Comparison of ENCODE assay signal across 1 cellular context in the genomic region with DNA sequence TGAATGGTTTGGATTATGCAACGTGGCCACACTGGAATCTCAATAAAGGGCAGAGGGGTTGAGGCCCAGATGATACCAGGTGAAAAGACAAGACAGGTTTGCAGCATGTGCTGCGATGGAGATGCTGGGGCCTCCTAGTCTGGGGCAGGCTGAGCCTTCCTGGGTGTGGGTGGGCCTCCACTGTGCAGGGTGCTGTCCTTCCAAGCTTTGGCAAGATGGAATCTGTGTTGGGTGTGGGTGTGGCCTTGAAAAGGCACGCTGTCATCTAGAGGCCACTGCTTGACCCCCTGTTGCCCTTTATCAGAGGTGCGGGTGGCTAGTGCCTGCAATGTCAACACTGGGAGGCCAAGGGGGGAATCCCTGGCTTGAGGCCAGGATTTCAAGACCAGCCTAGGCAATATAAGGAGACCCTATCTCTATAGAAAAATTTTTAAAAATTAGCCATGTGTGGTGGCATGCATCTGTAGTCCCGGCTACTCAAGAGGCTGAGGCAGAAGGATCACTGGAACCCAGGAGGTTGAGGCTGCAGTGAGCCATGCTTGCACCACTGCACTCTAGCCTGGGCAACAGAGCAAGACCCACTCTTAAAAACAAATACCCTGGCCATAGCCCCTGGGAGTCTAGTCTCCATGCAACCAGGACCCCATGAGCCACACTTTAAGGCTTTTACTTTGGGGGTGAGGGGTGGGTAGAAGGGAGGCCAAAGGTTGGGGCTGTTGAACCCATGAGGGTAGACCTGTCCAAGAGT.
TF ChIP-seq lines count a peak whose summit lies in the region.

No MANE protein-coding gene starts in this region.

TF ChIP-seq in HepG2, 621 proteins besides CTCF, POLR2A, EP300 and RAD21 (continued from another document and continues in another):
- TF ChIP-seq, protein P1, sequence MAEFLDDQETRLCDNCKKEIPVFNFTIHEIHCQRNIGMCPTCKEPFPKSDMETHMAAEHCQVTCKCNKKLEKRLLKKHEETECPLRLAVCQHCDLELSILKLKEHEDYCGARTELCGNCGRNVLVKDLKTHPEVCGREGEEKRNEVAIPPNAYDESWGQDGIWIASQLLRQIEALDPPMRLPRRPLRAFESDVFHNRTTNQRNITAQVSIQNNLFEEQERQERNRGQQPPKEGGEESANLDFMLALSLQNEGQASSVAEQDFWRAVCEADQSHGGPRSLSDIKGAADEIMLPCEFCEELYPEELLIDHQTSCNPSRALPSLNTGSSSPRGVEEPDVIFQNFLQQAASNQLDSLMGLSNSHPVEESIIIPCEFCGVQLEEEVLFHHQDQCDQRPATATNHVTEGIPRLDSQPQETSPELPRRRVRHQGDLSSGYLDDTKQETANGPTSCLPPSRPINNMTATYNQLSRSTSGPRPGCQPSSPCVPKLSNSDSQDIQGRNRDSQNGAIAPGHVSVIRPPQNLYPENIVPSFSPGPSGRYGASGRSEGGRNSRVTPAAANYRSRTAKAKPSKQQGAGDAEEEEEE (CRISPR knock-in tag; IDR thresholded peaks at IDR 0.05; ENCODE audit: borderline replicate concordance) = no peak
- TF ChIP-seq, protein P2, sequence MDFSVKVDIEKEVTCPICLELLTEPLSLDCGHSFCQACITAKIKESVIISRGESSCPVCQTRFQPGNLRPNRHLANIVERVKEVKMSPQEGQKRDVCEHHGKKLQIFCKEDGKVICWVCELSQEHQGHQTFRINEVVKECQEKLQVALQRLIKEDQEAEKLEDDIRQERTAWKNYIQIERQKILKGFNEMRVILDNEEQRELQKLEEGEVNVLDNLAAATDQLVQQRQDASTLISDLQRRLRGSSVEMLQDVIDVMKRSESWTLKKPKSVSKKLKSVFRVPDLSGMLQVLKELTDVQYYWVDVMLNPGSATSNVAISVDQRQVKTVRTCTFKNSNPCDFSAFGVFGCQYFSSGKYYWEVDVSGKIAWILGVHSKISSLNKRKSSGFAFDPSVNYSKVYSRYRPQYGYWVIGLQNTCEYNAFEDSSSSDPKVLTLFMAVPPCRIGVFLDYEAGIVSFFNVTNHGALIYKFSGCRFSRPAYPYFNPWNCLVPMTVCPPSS (IDR thresholded peaks at IDR 0.05) = no peak
- no peak for TF ChIP-seq KMT2B (CRISPR knock-in tag; IDR thresholded peaks at IDR 0.05)
- peak; percentile 49; the same call in 1 of the 2 replicates for TF ChIP-seq ZFY (CRISPR knock-in tag; IDR thresholded peaks at IDR 0.05)
- no peak for TF ChIP-seq YY1 (IDR thresholded peaks at IDR 0.05; ENCODE audit: insufficient read depth, insufficient replicate concordance, low read depth, low read length)
- TF ChIP-seq ZNF550 (CRISPR knock-in tag; IDR thresholded peaks at IDR 0.05; ENCODE audit: borderline replicate concordance) = no peak
- TF ChIP-seq SP4 (CRISPR knock-in tag; IDR thresholded peaks at IDR 0.05) = no peak
- TF ChIP-seq, protein P3, sequence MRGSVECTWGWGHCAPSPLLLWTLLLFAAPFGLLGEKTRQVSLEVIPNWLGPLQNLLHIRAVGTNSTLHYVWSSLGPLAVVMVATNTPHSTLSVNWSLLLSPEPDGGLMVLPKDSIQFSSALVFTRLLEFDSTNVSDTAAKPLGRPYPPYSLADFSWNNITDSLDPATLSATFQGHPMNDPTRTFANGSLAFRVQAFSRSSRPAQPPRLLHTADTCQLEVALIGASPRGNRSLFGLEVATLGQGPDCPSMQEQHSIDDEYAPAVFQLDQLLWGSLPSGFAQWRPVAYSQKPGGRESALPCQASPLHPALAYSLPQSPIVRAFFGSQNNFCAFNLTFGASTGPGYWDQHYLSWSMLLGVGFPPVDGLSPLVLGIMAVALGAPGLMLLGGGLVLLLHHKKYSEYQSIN (CRISPR knock-in tag; IDR thresholded peaks at IDR 0.05; ENCODE audit: borderline replicate concordance) = no peak
- no peak for TF ChIP-seq NCOA1 (CRISPR knock-in tag; IDR thresholded peaks at IDR 0.05)
- no peak for TF ChIP-seq ZHX1 (CRISPR knock-in tag; IDR thresholded peaks at IDR 0.05; ENCODE audit: low read depth)
- TF ChIP-seq ZNF354B (CRISPR knock-in tag; IDR thresholded peaks at IDR 0.05) = no peak
- TF ChIP-seq KAT2B (IDR thresholded peaks at IDR 0.05; ENCODE audit: borderline replicate concordance, low read depth, low read length) = no peak
- no peak for TF ChIP-seq RFX3 (CRISPR knock-in tag; IDR thresholded peaks at IDR 0.05)
- 0 out of 2 replicates have a peak, but pooled peaks have one; percentile 20 for TF ChIP-seq ZMYM2 (CRISPR knock-in tag; IDR thresholded peaks at IDR 0.05)
- no peak for TF ChIP-seq HMGXB4 (CRISPR knock-in tag; IDR thresholded peaks at IDR 0.05; ENCODE audit: borderline replicate concordance in 1 of 2, low read depth in 1 of 2)
- peak; percentile 71 for TF ChIP-seq AGO2 (optimal IDR thresholded peaks at IDR 0.05; ENCODE audit: low read depth, low read length)
- TF ChIP-seq PATZ1 (CRISPR knock-in tag; IDR thresholded peaks at IDR 0.05) = peak; percentile 64
- TF ChIP-seq ZNF468 (CRISPR knock-in tag; IDR thresholded peaks at IDR 0.05) = no peak
- no peak for TF ChIP-seq ZNF766 (CRISPR knock-in tag; IDR thresholded peaks at IDR 0.05; ENCODE audit: borderline replicate concordance)
- TF ChIP-seq, protein P4, sequence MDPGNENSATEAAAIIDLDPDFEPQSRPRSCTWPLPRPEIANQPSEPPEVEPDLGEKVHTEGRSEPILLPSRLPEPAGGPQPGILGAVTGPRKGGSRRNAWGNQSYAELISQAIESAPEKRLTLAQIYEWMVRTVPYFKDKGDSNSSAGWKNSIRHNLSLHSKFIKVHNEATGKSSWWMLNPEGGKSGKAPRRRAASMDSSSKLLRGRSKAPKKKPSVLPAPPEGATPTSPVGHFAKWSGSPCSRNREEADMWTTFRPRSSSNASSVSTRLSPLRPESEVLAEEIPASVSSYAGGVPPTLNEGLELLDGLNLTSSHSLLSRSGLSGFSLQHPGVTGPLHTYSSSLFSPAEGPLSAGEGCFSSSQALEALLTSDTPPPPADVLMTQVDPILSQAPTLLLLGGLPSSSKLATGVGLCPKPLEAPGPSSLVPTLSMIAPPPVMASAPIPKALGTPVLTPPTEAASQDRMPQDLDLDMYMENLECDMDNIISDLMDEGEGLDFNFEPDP (CRISPR knock-in tag; conservative IDR thresholded peaks at IDR 0.05) = no peak
- TF ChIP-seq FUBP1 (CRISPR knock-in tag; IDR thresholded peaks at IDR 0.05; ENCODE audit: borderline replicate concordance) = no peak
- no peak for TF ChIP-seq ZNF607 (CRISPR knock-in tag; IDR thresholded peaks at IDR 0.05; ENCODE audit: borderline replicate concordance)
- 0 out of 2 replicates have a peak, but pooled peaks have one; percentile 46 for TF ChIP-seq ZNF350 (CRISPR knock-in tag; IDR thresholded peaks at IDR 0.05; ENCODE audit: borderline replicate concordance, low read depth)
- no peak for TF ChIP-seq SIN3A (IDR thresholded peaks at IDR 0.05; ENCODE audit: borderline replicate concordance, low read depth, low read length)
- 0 out of 2 replicates have a peak, but pooled peaks have one; percentile 55 for TF ChIP-seq ZBTB3 (CRISPR knock-in tag; IDR thresholded peaks at IDR 0.05; ENCODE audit: borderline replicate concordance, low read depth)
- peak; percentile 41; the same call in 1 of the 2 replicates for TF ChIP-seq SAP130 (CRISPR knock-in tag; IDR thresholded peaks at IDR 0.05; ENCODE audit: low read depth)
- peak; percentile 63 for TF ChIP-seq ZNF770 (CRISPR knock-in tag; IDR thresholded peaks at IDR 0.05)
- TF ChIP-seq CAMTA2 (CRISPR knock-in tag; IDR thresholded peaks at IDR 0.05; ENCODE audit: borderline replicate concordance) = no peak
- TF ChIP-seq SOX5 (CRISPR knock-in tag; IDR thresholded peaks at IDR 0.05; ENCODE audit: borderline replicate concordance) = no peak
- peak; percentile 92 for TF ChIP-seq NR2F2 (IDR thresholded peaks at IDR 0.05; ENCODE audit: borderline replicate concordance, low read depth)
- no peak for TF ChIP-seq KAT7 (CRISPR knock-in tag; IDR thresholded peaks at IDR 0.05; ENCODE audit: borderline replicate concordance)
